13 cellular contexts compared by ENCODE assay signal in genomic region chr6:144140859-144141258, GRCh38. TPM values are rescaled to one million over a fixed set of nuclear protein-coding genes. Genes with fewer than 3 reads are reported as not detected.
A peak's percentile ranks its signal among the peaks of the same experiment; 100 is the strongest.
DNase-seq lines count a peak whose midpoint lies in the region; ATAC-seq, FAIRE-seq and TF ChIP-seq lines count a peak whose summit lies in the region.
"Had no signal": no experiment of that assay in that cellular context is flagged by ENCODE, and none has a peak within 500 bp of the region (broad histone marks: within the 10 kb centered on the region; RNA-seq: fewer than 3 reads in every experiment).

No MANE protein-coding gene starts in this region.

- no peak for TF ChIP-seq POLR2A in GM12891 (IDR thresholded peaks at IDR 0.05; ENCODE audit: low read depth, low read length)

- H3K4me3 Mint-ChIP-seq in activated T-helper 2 cell treated with anti-CD3 and anti-CD28 coated beads, Interferon-gamma antibody, Interleukin-2, Interleukin-4, amounts not matched to agents 10 μg/mL and 5 μg/mL and 100 μg/mL, durations not matched to agents 14 hours and 24 hours and 36 hours (ENCODE audit: low read depth): no peak overlapping the region
- no peak overlapping the region for H3K4me3 Mint-ChIP-seq in activated T-cell treated with anti-CD3 and anti-CD28 coated beads, Interleukin-2, amount 50 U/mL, for 24 hours
- H3K4me3 Mint-ChIP-seq: activated T-helper 1 cell treated with anti-CD3 and anti-CD28 coated beads, Interleukin-12 subunit alpha, Interleukin-12 subunit beta, Interleukin-2, Interleukin-4 antibody, amounts not matched to agents 30 ng/mL and 10 ng/mL and 1 ng/mL, durations not matched to agents 14 hours and 24 hours and 36 hours; H9 had no signal

- H3K4me1 Mint-ChIP-seq in activated T-helper 2 cell treated with anti-CD3 and anti-CD28 coated beads, Interferon-gamma antibody, Interleukin-2, Interleukin-4, amounts not matched to agents 10 μg/mL and 5 μg/mL and 100 μg/mL, durations not matched to agents 14 hours and 24 hours and 36 hours (ENCODE audit: low read depth): peaks cover 2% of the 10 kb centered on the region
- no peaks in the 10 kb centered on the region for H3K4me1 Mint-ChIP-seq in activated T-cell treated with anti-CD3 and anti-CD28 coated beads, Interleukin-2, amount 50 U/mL, for 24 hours (ENCODE audit: low read depth)
- H3K4me1 Mint-ChIP-seq: H9 had no signal

- H3K4me3 ChIP-seq in coronary artery: no peak overlapping the region
- H3K4me3 ChIP-seq: SJSA1 had no signal

- no peaks in the 10 kb centered on the region for H3K36me3 Mint-ChIP-seq in activated T-helper 2 cell treated with anti-CD3 and anti-CD28 coated beads, Interferon-gamma antibody, Interleukin-2, Interleukin-4, amounts not matched to agents 10 μg/mL and 5 μg/mL and 100 μg/mL, durations not matched to agents 14 hours and 24 hours and 36 hours (ENCODE audit: low read depth)
- no peaks in the 10 kb centered on the region for H3K36me3 Mint-ChIP-seq in activated T-cell treated with anti-CD3 and anti-CD28 coated beads, Interleukin-2, amount 50 U/mL, for 24 hours (ENCODE audit: low read depth)

- no peaks in the 10 kb centered on the region for H3K9me3 Mint-ChIP-seq in activated T-helper 2 cell treated with anti-CD3 and anti-CD28 coated beads, Interferon-gamma antibody, Interleukin-2, Interleukin-4, amounts not matched to agents 10 μg/mL and 5 μg/mL and 100 μg/mL, durations not matched to agents 14 hours and 24 hours and 36 hours
- H3K9me3 Mint-ChIP-seq in activated T-cell treated with anti-CD3 and anti-CD28 coated beads, Interleukin-2, amount 50 U/mL, for 24 hours: no peaks in the 10 kb centered on the region
- H3K9me3 Mint-ChIP-seq: activated T-helper 1 cell treated with anti-CD3 and anti-CD28 coated beads, Interleukin-12 subunit alpha, Interleukin-12 subunit beta, Interleukin-2, Interleukin-4 antibody, amounts not matched to agents 30 ng/mL and 10 ng/mL and 1 ng/mL, durations not matched to agents 14 hours and 24 hours and 36 hours; H9 had no signal

- DNase-seq in GM12891 (ENCODE audit: insufficient read length, low spot score) (no peak), NCI-H526 treated with DMSO at 0.1 percent for 48 hours (lab: John Stamatoyannopoulos, UW) (no peak), coronary artery (ENCODE audit: low spot score) (no peak)
- DNase-seq in activated T-helper 2 cell treated with anti-CD3 and anti-CD28 coated beads, Interferon-gamma antibody, Interleukin-2, Interleukin-4, amounts not matched to agents 10 μg/mL and 5 μg/mL and 100 μg/mL, durations not matched to agents 14 hours and 24 hours and 36 hours (ENCODE audit: low spot score): no peak
- DNase-seq in activated T-cell treated with anti-CD3 and anti-CD28 coated beads, Interleukin-2, amount 50 U/mL, for 24 hours: no peak
- DNase-seq: H9 had no signal

- FAIRE-seq in GM12891 (lab: Jason Lieb, UNC): peak; percentile 82
- FAIRE-seq: bronchial epithelial cell, G401.6 had no signal

- TF ChIP-seq CTCF in coronary artery (IDR thresholded peaks at IDR 0.05): no peak

- H3K27ac Mint-ChIP-seq in activated T-helper 2 cell treated with anti-CD3 and anti-CD28 coated beads, Interferon-gamma antibody, Interleukin-2, Interleukin-4, amounts not matched to agents 10 μg/mL and 5 μg/mL and 100 μg/mL, durations not matched to agents 14 hours and 24 hours and 36 hours: no peak overlapping the region
- no peak overlapping the region for H3K27ac Mint-ChIP-seq in activated T-cell treated with anti-CD3 and anti-CD28 coated beads, Interleukin-2, amount 50 U/mL, for 24 hours
- H3K27ac Mint-ChIP-seq: activated T-helper 1 cell treated with anti-CD3 and anti-CD28 coated beads, Interleukin-12 subunit alpha, Interleukin-12 subunit beta, Interleukin-2, Interleukin-4 antibody, amounts not matched to agents 30 ng/mL and 10 ng/mL and 1 ng/mL, durations not matched to agents 14 hours and 24 hours and 36 hours; H9 had no signal

- peaks cover 17% of the 10 kb centered on the region for H3K27me3 Mint-ChIP-seq in activated T-helper 2 cell treated with anti-CD3 and anti-CD28 coated beads, Interferon-gamma antibody, Interleukin-2, Interleukin-4, amounts not matched to agents 10 μg/mL and 5 μg/mL and 100 μg/mL, durations not matched to agents 14 hours and 24 hours and 36 hours (ENCODE audit: low read depth)
- no peaks in the 10 kb centered on the region for H3K27me3 Mint-ChIP-seq in activated T-cell treated with anti-CD3 and anti-CD28 coated beads, Interleukin-2, amount 50 U/mL, for 24 hours

- no peak overlapping the region for H3K27ac ChIP-seq in coronary artery
- H3K27ac ChIP-seq: SJSA1 had no signal

- intact Hi-C loops in activated T-helper 2 cell treated with anti-CD3 and anti-CD28 coated beads, Interferon-gamma antibody, Interleukin-2, Interleukin-4, amounts not matched to agents 10 μg/mL and 5 μg/mL and 100 μg/mL, durations not matched to agents 14 hours and 24 hours and 36 hours (cut with micrococcal nuclease): no loop called here

- ATAC-seq in GM19395 (IDR thresholded peaks at IDR 0.05; ENCODE audit: unreplicated experiment) (peak; percentile 87), HG02852 (IDR thresholded peaks at IDR 0.05; ENCODE audit: unreplicated experiment) (peak; percentile 91), HG03558 (IDR thresholded peaks at IDR 0.05; ENCODE audit: extremely low read depth, unreplicated experiment) (peak; percentile 78)

TF ChIP-seq in GM12891, 5 proteins besides CTCF, POLR2A, EP300 and RAD21:
- TF ChIP-seq PAX5 (IDR thresholded peaks at IDR 0.05; ENCODE audit: insufficient read depth, low read length, severe bottlenecking) (no peak), POLR2AphosphoS5 (IDR thresholded peaks at IDR 0.05; ENCODE audit: low read depth, low read length) (no peak), TAF1 (IDR thresholded peaks at IDR 0.05; ENCODE audit: low read depth, low read length) (no peak), POU2F2 (IDR thresholded peaks at IDR 0.05; ENCODE audit: low read depth, low read length) (no peak), SPI1 (IDR thresholded peaks at IDR 0.05; ENCODE audit: low read depth, low read length) (no peak)

RNA-seq across cellular contexts. Expression of gene STX11, which starts 9.5 kb away (rescaled TPM):
- polyA plus RNA-seq in GM12891 (2012; ENCODE audit: low read depth, missing spikeins): 14.3 TPM
- 19.2 and 19.7 TPM in 2 replicates for total RNA-seq in activated T-helper 2 cell treated with anti-CD3 and anti-CD28 coated beads, Interferon-gamma antibody, Interleukin-2, Interleukin-4, amounts not matched to agents 10 μg/mL and 5 μg/mL and 100 μg/mL, durations not matched to agents 14 hours and 24 hours and 36 hours

RNA-seq across cellular contexts. Expression of gene SF3B5, which starts 45.5 kb away (rescaled TPM):
- 252 TPM for polyA plus RNA-seq in GM12891 (2012; ENCODE audit: low read depth, missing spikeins)
- 207 and 208 TPM in 2 replicates for total RNA-seq in activated T-helper 2 cell treated with anti-CD3 and anti-CD28 coated beads, Interferon-gamma antibody, Interleukin-2, Interleukin-4, amounts not matched to agents 10 μg/mL and 5 μg/mL and 100 μg/mL, durations not matched to agents 14 hours and 24 hours and 36 hours
